In genomic region chr2:152279367-152279766, GRCh38 we compare ENCODE assay signal across 3 cellular contexts. TPM values are rescaled to one million over a fixed set of nuclear protein-coding genes. Genes with fewer than 3 reads are reported as not detected.
DNase-seq lines count a peak whose midpoint lies in the region; ATAC-seq, FAIRE-seq and TF ChIP-seq lines count a peak whose summit lies in the region.
"Not testable (repeated sequence)": the region's sequence is repeated elsewhere in the genome, so short reads cannot be mapped to it uniquely, and the experiment has no call there.

No MANE protein-coding gene starts in this region.

- not testable (repeated sequence) for TF ChIP-seq EP300 in HepG2 (IDR thresholded peaks at IDR 0.05; ENCODE audit: low read depth in 2 of 2, low read length in 2 of 2); HepG2 (CRISPR knock-in tag; IDR thresholded peaks at IDR 0.05; ENCODE audit: borderline replicate concordance)

- not testable (repeated sequence) for H3K27me3 Mint-ChIP-seq in endodermal cell (ENCODE audit: insufficient read depth)

- DNase-seq in endodermal cell; HepG2 (ENCODE audit: low spot score): not testable (repeated sequence)

- TF ChIP-seq CTCF in HEK293 (tag by site-specific recombination; IDR thresholded peaks at IDR 0.05); endodermal cell (conservative IDR thresholded peaks at IDR 0.05); HepG2 (CRISPR knock-in tag; IDR thresholded peaks at IDR 0.05): not testable (repeated sequence)

- in situ Hi-C loops in HepG2 (cut with HindIII; ENCODE audit: extremely low pct_ligation_motif_present, low pct_unique_long_range_greater_than_20kb) = not testable (repeated sequence)

- POLR2A ChIA-PET in HEK293 (lab: Yijun Ruan, JAX); HepG2 (lab: Yijun Ruan, JAX): not testable (repeated sequence)

- H3K79me2 ChIP-seq in HepG2 (ENCODE audit: insufficient read depth, low read length) = not testable (repeated sequence)

- not testable (repeated sequence) for FAIRE-seq in HepG2 (lab: Jason Lieb, UNC)

- H3K9ac ChIP-seq in endodermal cell (ENCODE audit: extremely low read depth, low read length, poor library complexity, severe bottlenecking); HepG2 (ENCODE audit: insufficient read depth, low read depth, low read length): not testable (repeated sequence)

- not testable (repeated sequence) for H3K36me3 Mint-ChIP-seq in endodermal cell (ENCODE audit: low read depth)

- not testable (repeated sequence) for H3K4me3 Mint-ChIP-seq in endodermal cell

- ATAC-seq in HepG2 = not testable (repeated sequence)

- H3K4me3 ChIP-seq in HEK293 (ENCODE audit: low read depth, low read length); HepG2 (replicated peaks in 1 of 3; ENCODE audit: insufficient read depth in 1 of 3, low read depth in 2 of 3, low read length in 3 of 3): not testable (repeated sequence)
- H3K4me3 ChIP-seq in endodermal cell (ENCODE audit: low read length) = peak overlapping the region; percentile 63

- not testable (repeated sequence) for TF ChIP-seq POLR2A in HepG2 (IDR thresholded peaks at IDR 0.05; ENCODE audit: insufficient read depth in 1 of 2, low read depth in 2 of 2, low read length in 2 of 2)

- H3K27ac ChIP-seq in HEK293 (ENCODE audit: extremely low read depth, low read depth, low read length); endodermal cell (ENCODE audit: low read depth, low read length); HepG2 (ENCODE audit: extremely low read length, insufficient read depth, low read length): not testable (repeated sequence)

- H3K27me3 ChIP-seq in endodermal cell (ENCODE audit: control insufficient read depth, insufficient read depth, low read length, poor library complexity, severe bottlenecking); HepG2 (ENCODE audit: control insufficient read depth in 1 of 2, insufficient read depth in 2 of 2, low read length in 2 of 2): not testable (repeated sequence)

- H3K4me1 Mint-ChIP-seq in endodermal cell = not testable (repeated sequence)

- BruUV-seq in HepG2 (replicated peaks; lab: Mats Ljungman, UMichigan) = not testable (repeated sequence)

- CTCF ChIA-PET in HEK293 (lab: Yijun Ruan, JAX); HepG2 (lab: Yijun Ruan, JAX; ENCODE audit: low intra/inter-chr PET ratio, low total read pairs): not testable (repeated sequence)

- H3K9me3 ChIP-seq in HEK293 (ENCODE audit: control insufficient read depth, insufficient read depth, low read depth, low read length) = not testable (repeated sequence)
- H3K9me3 ChIP-seq in endodermal cell (ENCODE audit: control insufficient read depth, low read length) (peaks cover 57% of the 10 kb centered on the region), HepG2 (ENCODE audit: low read length) (peaks cover 24% of the 10 kb centered on the region; the same call in 1 of the 2 replicates)

- intact Hi-C loops in HepG2 (cut with micrococcal nuclease; ENCODE audit: unreplicated experiment) = not testable (repeated sequence)

- H4K20me1 ChIP-seq in HepG2 (ENCODE audit: insufficient read depth, low read length) = not testable (repeated sequence)

- not testable (repeated sequence) for H3K4me2 ChIP-seq in HepG2 (ENCODE audit: low read depth, low read length)

- H2AFZ ChIP-seq in HepG2 (ENCODE audit: low read length) = not testable (repeated sequence)

- H3K27ac Mint-ChIP-seq in endodermal cell = not testable (repeated sequence)

- not testable (repeated sequence) for H3K36me3 ChIP-seq in HEK293 (ENCODE audit: control insufficient read depth in 2 of 2, insufficient read depth in 1 of 2, low read length in 2 of 2); endodermal cell (ENCODE audit: control insufficient read depth, insufficient read depth, low read length); HepG2 (replicated peaks in 1 of 2; ENCODE audit: control insufficient read depth in 1 of 2, insufficient read depth in 2 of 2, low read length in 2 of 2)

- not testable (repeated sequence) for H3K4me1 ChIP-seq in HEK293 (ENCODE audit: control insufficient read depth, insufficient read depth, low read length); endodermal cell (ENCODE audit: control insufficient read depth, insufficient read depth, low read length); HepG2 (ENCODE audit: insufficient read depth, low read length)

- TF ChIP-seq RAD21 in HepG2 (CRISPR knock-in tag; IDR thresholded peaks at IDR 0.05) = not testable (repeated sequence)

- peaks cover 51% of the 10 kb centered on the region for H3K9me3 Mint-ChIP-seq in endodermal cell

- WGBS in endodermal cell (ENCODE audit: insufficient coverage in 1 of 2, insufficient read length in 1 of 2), 2 experiments = 75% methylated on average over 1 of the region's 2 CpGs; no CpG with 5 or more reads in 1 of the 2 experiments
- WGBS in HepG2 (ENCODE audit: low lambda C conversion rate) = 0% methylated on average over 2 of the region's 2 CpGs

TF ChIP-seq in HEK293, 187 proteins besides CTCF, POLR2A, EP300 and RAD21:
- TF ChIP-seq SETDB1 (IDR thresholded peaks at IDR 0.05; ENCODE audit: insufficient read length, low read length) = peak; percentile 18

TF ChIP-seq in HepG2, 621 proteins besides CTCF, POLR2A, EP300 and RAD21:
- TF ChIP-seq ZNF761 (CRISPR knock-in tag; conservative IDR thresholded peaks at IDR 0.05) = peak; percentile 100

RNA-seq across cellular contexts. Expression of gene FMNL2, which starts 55.6 kb away (rescaled TPM):
- total RNA-seq in endodermal cell (10 to 100 TPM; 49.4 to 51.8 TPM), HepG2 (2016; rRNA removed; fragmentation: Illumina TruSeq; extraction: Trizol) (63.2 and 66.5 TPM in 2 replicates)
- 61.3 TPM for polyA plus RNA-seq in endodermal cell (2013, experiment 1 of 2)
- polyA plus RNA-seq in endodermal cell (2013, experiment 2 of 2) = 57.0 TPM
- total RNA-seq in HepG2 (2016; cell fraction: cytosol; rRNA removed; fragmentation: Illumina TruSeq; extraction: Trizol; ENCODE audit: low read depth) = 6.8 and 8.5 TPM in 2 replicates
- 60.0 and 65.7 TPM in 2 replicates for total RNA-seq in HepG2 (2016; cell fraction: insoluble cytoplasmic fraction; rRNA removed; fragmentation: Illumina TruSeq; extraction: Trizol)
- total RNA-seq in HepG2 (2016; cell fraction: membrane; rRNA removed; fragmentation: Illumina TruSeq; extraction: Trizol) = 25.0 and 25.7 TPM in 2 replicates
- 76.2 and 83.3 TPM in 2 replicates for total RNA-seq in HepG2 (2016; cell fraction: nucleus; rRNA removed; fragmentation: Illumina TruSeq; extraction: Trizol)
- 62.5 and 67.7 TPM in 2 replicates for polyA plus RNA-seq in HepG2 (2011; rRNA removed)
- 20.3 and 32.4 TPM in 2 replicates for polyA plus RNA-seq in HepG2 (2011; cell fraction: cytosol; rRNA removed)
- 78.2 and 99.5 TPM in 2 replicates for polyA plus RNA-seq in HepG2 (2011; cell fraction: nucleus; rRNA removed)
- polyA plus RNA-seq in HepG2 (2012) = 73.3 and 86.5 TPM in 2 replicates
- polyA plus RNA-seq in HepG2 (2016; cell fraction: cytosol; fragmentation: Illumina TruSeq; extraction: Trizol; ENCODE audit: low read depth) = 1.7 and 2.1 TPM in 2 replicates
- 66.8 and 70.0 TPM in 2 replicates for polyA plus RNA-seq in HepG2 (2016; cell fraction: insoluble cytoplasmic fraction; fragmentation: Illumina TruSeq; extraction: Trizol; ENCODE audit: low read depth)
- 9.7 and 11.9 TPM in 2 replicates for polyA plus RNA-seq in HepG2 (2016; cell fraction: membrane; fragmentation: Illumina TruSeq; extraction: Trizol; ENCODE audit: low read depth)
- polyA plus RNA-seq in HepG2 (2016; cell fraction: nucleus; fragmentation: Illumina TruSeq; extraction: Trizol; ENCODE audit: insufficient read depth, low read depth) = 139 and 144 TPM in 2 replicates
- 4.2 and 30.7 TPM in 2 replicates for polyA minus RNA-seq in HepG2 (2011; rRNA and poly(A)+ RNA removed; ENCODE audit: low replicate concordance)
- 43.7 and 45.2 TPM in 2 replicates for polyA minus RNA-seq in HepG2 (2011; cell fraction: cytosol; rRNA and poly(A)+ RNA removed)
- polyA minus RNA-seq in HepG2 (2011; cell fraction: nucleus; rRNA and poly(A)+ RNA removed) = 160 and 184 TPM in 2 replicates
